ENCODE assay signal across 9 cellular contexts in genomic region chr19:12202250-12202649, GRCh38. TPM values are rescaled to one million over a fixed set of nuclear protein-coding genes. Genes with fewer than 3 reads are reported as not detected.
DNase-seq lines count a peak whose midpoint lies in the region; ATAC-seq and TF ChIP-seq lines count a peak whose summit lies in the region.
"Had no signal": no experiment of that assay in that cellular context is flagged by ENCODE, and none has a peak within 500 bp of the region (broad histone marks: within the 10 kb centered on the region; RNA-seq: fewer than 3 reads in every experiment).

No MANE protein-coding gene starts in this region.

- H3K36me3 ChIP-seq in GM06990 (ENCODE audit: control insufficient read depth, insufficient read depth, low read length) (no peaks in the 10 kb centered on the region), body of pancreas (replicated peaks in 1 of 2; ENCODE audit: insufficient read depth in 1 of 2, low read depth in 2 of 2) (no peaks in the 10 kb centered on the region), brain microvascular endothelial cell (replicated peaks) (no peaks in the 10 kb centered on the region)

- no peak overlapping the region for H3K4me3 Mint-ChIP-seq in progenitor cell of endocrine pancreas (ENCODE audit: low read depth)
- H3K4me3 Mint-ChIP-seq: neural crest cell had no signal

- H3K27ac Mint-ChIP-seq in progenitor cell of endocrine pancreas, result no peak overlapping the region

- peak; percentile 48 for ATAC-seq in body of pancreas
- no peak for ATAC-seq in GM19395 (IDR thresholded peaks at IDR 0.05; ENCODE audit: unreplicated experiment)
- ATAC-seq in GM19035 (IDR thresholded peaks at IDR 0.05; ENCODE audit: unreplicated experiment), result no peak

- no peak for TF ChIP-seq POLR2A in body of pancreas (IDR thresholded peaks at IDR 0.05)

- in situ Hi-C loops in brain microvascular endothelial cell (cut with HindIII; ENCODE audit: low pct_ligation_motif_present, low sequenced_read_pairs), result no loop called here

- H3K27me3 ChIP-seq in GM06990 (replicated peaks; ENCODE audit: control insufficient read depth, insufficient read depth, low read length) (no peaks in the 10 kb centered on the region), body of pancreas (no peaks in the 10 kb centered on the region), brain microvascular endothelial cell (replicated peaks) (no peaks in the 10 kb centered on the region)

- H3K27ac ChIP-seq in body of pancreas (no peak overlapping the region), brain microvascular endothelial cell (no peak overlapping the region)

- intact Hi-C loops in body of pancreas (cut with DNase I), result no loop called here

- no peaks in the 10 kb centered on the region for H3K4me1 Mint-ChIP-seq in progenitor cell of endocrine pancreas (ENCODE audit: low read depth)
- H3K4me1 Mint-ChIP-seq: neural crest cell had no signal

- H3K27me3 Mint-ChIP-seq in progenitor cell of endocrine pancreas, result no peaks in the 10 kb centered on the region

- H3K4me3 ChIP-seq in GM06990 (replicated peaks; ENCODE audit: low read depth, low read length) (no peak overlapping the region), body of pancreas (no peak overlapping the region), brain microvascular endothelial cell (ENCODE audit: low read depth, low read length) (no peak overlapping the region)

- 28 to 43% methylated on average over 4 of the region's 4 CpGs for WGBS in body of pancreas, 2 donors

- no peak for DNase-seq in GM06990 (ENCODE audit: extremely low read depth, insufficient read length)
- DNase-seq in T-helper 2 cell, result peak in 3 of 5 experiments; percentile 26 to 43 (median 28)
- peak; percentile 25 to 66 (median 49) for DNase-seq in body of pancreas
- peak; percentile 42 to 47 for DNase-seq in stimulated activated CD4-positive, alpha-beta T cell treated with anti-CD3 and anti-CD28 coated beads, Interleukin-15, amount 100 ng/mL, for 1 hour (ENCODE audit: low read depth in 1 of 2, low spot score in 1 of 2)
- no peak for DNase-seq in progenitor cell of endocrine pancreas (ENCODE audit: low spot score, unreplicated experiment)
- DNase-seq in brain microvascular endothelial cell, result no peak

- H3K9me3 ChIP-seq in body of pancreas, result no peaks in the 10 kb centered on the region

- TF ChIP-seq CTCF in GM06990 (IDR thresholded peaks at IDR 0.05; ENCODE audit: insufficient read depth, low read length, poor library complexity, severe bottlenecking) (peak; percentile 34), body of pancreas (IDR thresholded peaks at IDR 0.05) (peak in 6 of 7 experiments; percentile 17 to 49 (median 36)), progenitor cell of endocrine pancreas (IDR thresholded peaks at IDR 0.05; ENCODE audit: unreplicated experiment) (no peak), brain microvascular endothelial cell (IDR thresholded peaks at IDR 0.05; ENCODE audit: low read depth, low read length, missing control alignments) (no peak)

- H3K36me3 Mint-ChIP-seq in progenitor cell of endocrine pancreas (ENCODE audit: insufficient read depth), result peaks cover 59% of the 10 kb centered on the region

- H3K9me3 Mint-ChIP-seq in progenitor cell of endocrine pancreas (ENCODE audit: low read depth), result peaks cover 56% of the 10 kb centered on the region

- H3K4me1 ChIP-seq in body of pancreas, result no peaks in the 10 kb centered on the region

RNA-seq across cellular contexts. Expression of gene ZNF136, which starts 39.4 kb away (rescaled TPM):
- total RNA-seq in body of pancreas (1 to 10 TPM; 3.4 to 4.0 TPM), progenitor cell of endocrine pancreas (15.3 and 15.6 TPM in 2 replicates)

RNA-seq across cellular contexts. Expression of gene ZNF625, which starts 45.7 kb away (rescaled TPM):
- total RNA-seq in body of pancreas, result 1 to 10 TPM; 2.3 to 2.9 TPM
- total RNA-seq in progenitor cell of endocrine pancreas, result 28.0 and 29.7 TPM in 2 replicates

Comparison
In these comparisons a context has a peak if more than half of its experiments do, and no peak if none do; other contexts are left out.
1. DNase-seq: peak in T-helper 2 cell (3 of 5), body of pancreas (4 of 4) and stimulated activated CD4-positive, alpha-beta T cell treated with anti-CD3 and anti-CD28 coated beads, Interleukin-15, amount 100 ng/mL, for 1 hour (2 of 2); none in GM06990 (single experiment), progenitor cell of endocrine pancreas (single experiment) and brain microvascular endothelial cell (single experiment).
2. CTCF ChIP-seq: peak in GM06990 (single experiment) and body of pancreas (6 of 7); none in progenitor cell of endocrine pancreas (single experiment) and brain microvascular endothelial cell (single experiment).